In the genomic region with DNA sequence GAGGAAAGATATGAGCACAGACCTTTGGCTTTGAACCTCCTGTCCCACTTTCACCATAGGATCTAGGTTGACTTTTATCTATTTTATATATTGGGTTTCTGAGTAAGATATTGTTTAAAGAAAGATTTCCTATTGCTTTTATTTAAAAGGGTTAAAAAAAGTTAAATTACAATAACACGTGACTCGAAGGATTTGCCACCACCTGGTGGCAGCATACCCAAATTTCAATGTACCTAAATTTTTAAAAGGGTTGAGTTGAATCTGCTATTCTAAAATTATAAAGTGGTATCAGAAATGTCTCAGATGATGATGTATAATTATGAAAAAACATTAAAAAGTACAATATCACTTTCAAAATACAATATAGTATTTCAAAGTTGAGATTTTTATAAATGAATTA, we compare ENCODE assay signal across 2 cellular contexts.
A peak's percentile ranks its signal among the peaks of the same experiment; 100 is the strongest.
TF ChIP-seq lines count a peak whose summit lies in the region.

No MANE protein-coding gene starts in this region.

TF ChIP-seq in IMR-90, 13 proteins besides CTCF, POLR2A, EP300 and RAD21:
- peak; percentile 80 for TF ChIP-seq SMC3 (IDR thresholded peaks at IDR 0.05; ENCODE audit: low read depth, low read length)
- no peak for TF ChIP-seq CHD1 (IDR thresholded peaks at IDR 0.05; ENCODE audit: low read depth, low read length)
- TF ChIP-seq, protein P1, sequence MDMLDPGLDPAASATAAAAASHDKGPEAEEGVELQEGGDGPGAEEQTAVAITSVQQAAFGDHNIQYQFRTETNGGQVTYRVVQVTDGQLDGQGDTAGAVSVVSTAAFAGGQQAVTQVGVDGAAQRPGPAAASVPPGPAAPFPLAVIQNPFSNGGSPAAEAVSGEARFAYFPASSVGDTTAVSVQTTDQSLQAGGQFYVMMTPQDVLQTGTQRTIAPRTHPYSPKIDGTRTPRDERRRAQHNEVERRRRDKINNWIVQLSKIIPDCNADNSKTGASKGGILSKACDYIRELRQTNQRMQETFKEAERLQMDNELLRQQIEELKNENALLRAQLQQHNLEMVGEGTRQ (IDR thresholded peaks at IDR 0.05; ENCODE audit: low read depth, low read length), result peak; percentile 61

TF ChIP-seq in GM12878, 131 proteins besides CTCF, POLR2A, EP300 and RAD21:
- no peak for TF ChIP-seq YBX1 (IDR thresholded peaks at IDR 0.05)
- no peak for TF ChIP-seq SIN3A (IDR thresholded peaks at IDR 0.05; ENCODE audit: low read depth, low read length)
- TF ChIP-seq, protein P2, sequence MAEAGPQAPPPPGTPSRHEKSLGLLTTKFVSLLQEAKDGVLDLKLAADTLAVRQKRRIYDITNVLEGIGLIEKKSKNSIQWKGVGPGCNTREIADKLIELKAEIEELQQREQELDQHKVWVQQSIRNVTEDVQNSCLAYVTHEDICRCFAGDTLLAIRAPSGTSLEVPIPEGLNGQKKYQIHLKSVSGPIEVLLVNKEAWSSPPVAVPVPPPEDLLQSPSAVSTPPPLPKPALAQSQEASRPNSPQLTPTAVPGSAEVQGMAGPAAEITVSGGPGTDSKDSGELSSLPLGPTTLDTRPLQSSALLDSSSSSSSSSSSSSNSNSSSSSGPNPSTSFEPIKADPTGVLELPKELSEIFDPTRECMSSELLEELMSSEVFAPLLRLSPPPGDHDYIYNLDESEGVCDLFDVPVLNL (IDR thresholded peaks at IDR 0.05; ENCODE audit: low read depth, low read length), result no peak
- peak; percentile 50; the same call in 1 of the 2 replicates for TF ChIP-seq RAD51 (IDR thresholded peaks at IDR 0.05)
TF ChIP-seq in GM12878: peak in this region for 1.
